Comparison of ENCODE assay signal across 1 cellular context in genomic region chr12:113114447-113115178, GRCh38.
TF ChIP-seq lines count a peak whose summit lies in the region.

No MANE protein-coding gene starts in this region.

TF ChIP-seq in H1, 55 proteins besides CTCF, POLR2A, EP300 and RAD21 (continued from another document):
- TF ChIP-seq JUN (IDR thresholded peaks at IDR 0.05; ENCODE audit: low read depth, low read length) (no peak), TBP (IDR thresholded peaks at IDR 0.05; ENCODE audit: low read depth, low read length) (peak; percentile 90), TCF12 (IDR thresholded peaks at IDR 0.05; ENCODE audit: low read depth, low read length) (no peak), GABPA (IDR thresholded peaks at IDR 0.05; ENCODE audit: borderline replicate concordance, insufficient read depth, low read length) (no peak), FOSL1 (IDR thresholded peaks at IDR 0.05; ENCODE audit: insufficient read depth, low read depth, low read length) (no peak)
